In genomic region chr20:29298271-29298590, GRCh38 we compare ENCODE assay signal across 35 cellular contexts.
"Had no signal": no experiment of that assay in that cellular context is flagged by ENCODE, and none has a peak within 500 bp of the region (broad histone marks: within the 10 kb centered on the region; RNA-seq: fewer than 3 reads in every experiment).

No MANE protein-coding gene starts in this region.

- H3K4me2 ChIP-seq: KMS-11 had no signal

- H3K9ac ChIP-seq: KMS-11 had no signal

- DNase-seq: Karpas-422, Kasumi-1, KG1, MG63, MM.1S, MV-4-11, NCI-H1048, NCI-H1092, NCI-H1092 treated with DMSO at 0.1 percent for 48 hours, NCI-H1105, NCI-H1105 treated with DMSO at 0.1 percent for 48 hours, NCI-H1417, NCI-H1417 treated with DMSO at 0.1 percent for 48 hours, NCI-H1436, NCI-H1436 treated with DMSO at 0.1 percent for 48 hours, NCI-H146, NCI-H1694, NCI-H1694 treated with DMSO at 0.1 percent for 48 hours, NCI-H187, NCI-H187 treated with DMSO at 0.1 percent for 48 hours, NCI-H1930, NCI-H2029, NCI-H2029 treated with DMSO at 0.1 percent for 48 hours, NCI-H2081, NCI-H2081 treated with DMSO at 0.1 percent for 48 hours, NCI-H2107, NCI-H2171, NCI-H2171 treated with DMSO at 0.1 percent for 48 hours, NCI-H2227 treated with DMSO at 0.1 percent for 48 hours, NCI-H226, NCI-H345, NCI-H446, NCI-H446 treated with DMSO at 0.1 percent for 48 hours, NCI-H510A had no signal

- H3K27ac ChIP-seq: KMS-11 had no signal

- H3K27me3 ChIP-seq: MG63 had no signal

- H3K9me3 ChIP-seq: MG63 had no signal

- H3K36me3 ChIP-seq: MG63 had no signal

- H3K4me3 ChIP-seq: MG63 had no signal
